ENCODE assay signal across 9 cellular contexts in the genomic region with DNA sequence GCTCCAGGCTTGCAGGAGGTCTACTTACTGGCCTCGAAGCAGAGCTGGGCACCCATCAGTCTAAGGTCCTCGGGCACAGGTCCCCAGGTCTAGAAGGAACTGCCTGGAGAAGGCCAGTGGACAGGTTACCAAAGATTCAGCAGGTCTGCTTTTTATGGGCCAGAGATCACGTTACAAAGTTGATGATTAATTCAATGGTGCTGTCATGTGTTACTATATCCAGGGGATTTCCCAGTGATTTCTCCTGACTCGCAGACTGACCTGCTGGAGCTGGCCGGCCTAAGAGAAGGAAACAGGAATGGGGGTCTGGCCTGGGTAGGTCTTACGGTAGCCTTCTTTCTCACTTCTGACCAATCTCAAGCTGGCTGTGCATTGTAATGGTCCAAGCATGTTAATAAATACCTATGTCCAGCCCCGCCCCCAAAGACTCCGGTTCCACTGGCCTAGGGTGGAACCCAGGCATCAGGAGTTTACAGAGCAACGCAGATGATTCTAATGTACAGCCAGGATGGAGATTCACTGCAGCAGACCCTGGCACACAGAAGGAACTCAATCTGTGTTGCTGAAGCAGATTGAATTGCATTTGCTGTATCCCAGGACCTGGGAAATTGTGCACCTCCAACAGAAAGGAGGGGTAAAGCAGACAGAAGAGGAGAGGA. TPM values are rescaled to one million over a fixed set of nuclear protein-coding genes. Genes with fewer than 3 reads are reported as not detected.
DNase-seq lines count a peak whose midpoint lies in the region; ATAC-seq and TF ChIP-seq lines count a peak whose summit lies in the region.
"Had no signal": no experiment of that assay in that cellular context is flagged by ENCODE, and none has a peak within 500 bp of the region (broad histone marks: within the 10 kb centered on the region; RNA-seq: fewer than 3 reads in every experiment).

A gene with protein sequence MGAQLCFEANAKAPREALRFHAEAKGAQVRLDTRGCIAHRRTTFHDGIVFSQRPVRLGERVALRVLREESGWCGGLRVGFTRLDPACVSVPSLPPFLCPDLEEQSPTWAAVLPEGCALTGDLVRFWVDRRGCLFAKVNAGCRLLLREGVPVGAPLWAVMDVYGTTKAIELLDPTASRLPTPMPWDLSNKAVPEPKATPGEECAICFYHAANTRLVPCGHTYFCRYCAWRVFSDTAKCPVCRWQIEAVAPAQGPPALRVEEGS (minus strand): TSS at position 127 of the 659 bp plus-strand sequence. CDS start 71 bp downstream, at position 56.

- H3K27me3 ChIP-seq in gastroesophageal sphincter, result peaks cover 34% of the 10 kb centered on the region

- H3K4me1 Mint-ChIP-seq in brain, result peaks cover 7% of the 10 kb centered on the region
- peaks cover 5% of the 10 kb centered on the region for H3K4me1 Mint-ChIP-seq in glutamatergic neuron (ENCODE audit: low read depth, unreplicated experiment)

- DNase-seq in CD1c-positive myeloid dendritic cell (ENCODE audit: extremely low spot score), result peak; percentile 28
- peak; percentile 82 for DNase-seq in HT-29 (ENCODE audit: low spot score)
- peak; percentile 63 to 79 for DNase-seq in lung microvascular endothelial cell (ENCODE audit: low read depth in 2 of 2)
- no peak for DNase-seq in glutamatergic neuron
- no peak for DNase-seq in activated T-cell treated with anti-CD3 and anti-CD28 coated beads for 4 hours
- DNase-seq: OCI-M1 had no signal

- no peaks in the 10 kb centered on the region for H3K9me3 ChIP-seq in gastroesophageal sphincter

- no peaks in the 10 kb centered on the region for H3K36me3 ChIP-seq in gastroesophageal sphincter

- 42% methylated on average over 5 of the region's 9 CpGs; no CpG with 5 or more reads in 1 of the 2 donors for WGBS in gastroesophageal sphincter (ENCODE audit: low coverage in 1 of 2), 2 donors

- no peak within 1 kb of the TSS for H3K27ac ChIP-seq in gastroesophageal sphincter

- ATAC-seq in HG03135 (IDR thresholded peaks at IDR 0.05; ENCODE audit: unreplicated experiment) (no peak), gastroesophageal sphincter (no peak)

- H3K9me3 Mint-ChIP-seq in brain (no peaks in the 10 kb centered on the region), glutamatergic neuron (ENCODE audit: unreplicated experiment) (peaks cover 7% of the 10 kb centered on the region)

- H3K4me3 ChIP-seq in gastroesophageal sphincter, result no peak within 1 kb of the TSS

- no peaks in the 10 kb centered on the region for H3K36me3 Mint-ChIP-seq in brain
- H3K36me3 Mint-ChIP-seq in glutamatergic neuron (ENCODE audit: unreplicated experiment), result no peaks in the 10 kb centered on the region

- H3K4me3 Mint-ChIP-seq in brain (no peak within 1 kb of the TSS), glutamatergic neuron (ENCODE audit: unreplicated experiment) (no peak within 1 kb of the TSS)

- peaks cover 0 to 40% (median 5%) of the 10 kb centered on the region in 3 donors for H3K4me1 ChIP-seq in gastroesophageal sphincter

- no peak for TF ChIP-seq POLR2A in gastroesophageal sphincter (IDR thresholded peaks at IDR 0.05)

- H3K27me3 Mint-ChIP-seq in brain (peaks cover 4% of the 10 kb centered on the region), glutamatergic neuron (ENCODE audit: unreplicated experiment) (peaks cover 4% of the 10 kb centered on the region)

- no peak for TF ChIP-seq EP300 in gastroesophageal sphincter (IDR thresholded peaks at IDR 0.05)

- H3K27ac Mint-ChIP-seq in brain (peak within 1 kb of the TSS in 3 of 5 experiments; percentile 22 to 80 (median 32)), glutamatergic neuron (ENCODE audit: unreplicated experiment) (no peak within 1 kb of the TSS)

- TF ChIP-seq CTCF in brain (conservative IDR thresholded peaks at IDR 0.05) (no peak), glutamatergic neuron (IDR thresholded peaks at IDR 0.05; ENCODE audit: partially characterized antibody, unreplicated experiment) (no peak), gastroesophageal sphincter (IDR thresholded peaks at IDR 0.05) (no peak)

RNA-seq across cellular contexts. Expression of the gene that starts here (rescaled TPM):
- 3.8 and 4.3 TPM in 2 replicates for total RNA-seq in HT-29 (2014; rRNA removed; shearing (Covaris generic))
- not detected for polyA plus RNA-seq in brain (ENCODE audit: insufficient read depth, low read depth, low replicate concordance)
- total RNA-seq in lung microvascular endothelial cell, result under 0.01 and 0.20 TPM in 2 replicates
- not detected for total RNA-seq in glutamatergic neuron (ENCODE audit: unreplicated experiment)
- not detected for total RNA-seq in gastroesophageal sphincter

Comparison
In these comparisons a context has a peak if more than half of its experiments do, and no peak if none do; other contexts are left out.
1. Peak in DNase-seq in lung microvascular endothelial cell; RNA of the gene not detected or under 1 TPM.
2. DNase-seq: peak in CD1c-positive myeloid dendritic cell (single experiment) and HT-29 (single experiment); none in glutamatergic neuron (single experiment) and activated T-cell treated with anti-CD3 and anti-CD28 coated beads for 4 hours (single experiment).